Comparison of ENCODE assay signal across 2 cellular contexts in the genomic region with DNA sequence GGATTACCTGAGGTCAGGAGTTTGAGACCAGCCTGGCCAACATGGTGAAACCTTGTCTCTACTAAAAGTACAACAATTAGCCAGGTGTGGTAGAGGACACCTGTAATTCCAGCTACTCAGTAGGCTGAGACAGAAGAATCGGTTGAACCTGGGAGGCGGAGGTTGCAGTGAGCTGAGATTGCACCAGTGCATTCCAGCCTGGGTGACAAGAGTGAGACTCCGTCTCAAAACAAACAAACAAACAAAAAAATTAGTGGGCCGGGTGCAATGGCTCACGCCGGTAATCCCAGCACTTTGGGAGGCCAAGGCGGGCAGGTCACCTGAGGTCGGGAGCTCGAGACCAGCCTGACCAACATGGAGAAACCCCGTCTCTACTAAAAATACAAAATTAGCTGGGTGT. TPM values are rescaled to one million over a fixed set of nuclear protein-coding genes. Genes with fewer than 3 reads are reported as not detected.
"Had no signal": no experiment of that assay in that cellular context is flagged by ENCODE, and none has a peak within 500 bp of the region (broad histone marks: within the 10 kb centered on the region; RNA-seq: fewer than 3 reads in every experiment).

No MANE protein-coding gene starts in this region.

RNA-seq across cellular contexts. Expression of a gene that starts 36.9 kb away (rescaled TPM):
- total RNA-seq: hepatocyte, mesenteric fat pad had no signal
